1 cellular context compared by ENCODE assay signal in the genomic region with DNA sequence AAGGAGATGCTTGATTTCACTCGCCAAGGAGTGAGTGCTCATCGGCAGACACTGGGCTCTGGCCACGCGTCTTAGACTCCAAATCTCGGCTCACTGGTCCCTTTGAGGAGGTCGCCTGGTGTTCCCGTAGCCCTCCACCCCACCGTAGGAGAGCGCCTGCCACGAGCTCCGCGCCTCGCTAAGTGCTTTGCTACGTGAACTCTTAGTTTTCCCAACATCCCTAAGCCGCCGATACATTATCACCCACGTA.
TF ChIP-seq lines count a peak whose summit lies in the region.

No MANE protein-coding gene starts in this region.

TF ChIP-seq in HepG2, 621 proteins besides CTCF, POLR2A, EP300 and RAD21 (continued from another document):
- TF ChIP-seq, protein P1, sequence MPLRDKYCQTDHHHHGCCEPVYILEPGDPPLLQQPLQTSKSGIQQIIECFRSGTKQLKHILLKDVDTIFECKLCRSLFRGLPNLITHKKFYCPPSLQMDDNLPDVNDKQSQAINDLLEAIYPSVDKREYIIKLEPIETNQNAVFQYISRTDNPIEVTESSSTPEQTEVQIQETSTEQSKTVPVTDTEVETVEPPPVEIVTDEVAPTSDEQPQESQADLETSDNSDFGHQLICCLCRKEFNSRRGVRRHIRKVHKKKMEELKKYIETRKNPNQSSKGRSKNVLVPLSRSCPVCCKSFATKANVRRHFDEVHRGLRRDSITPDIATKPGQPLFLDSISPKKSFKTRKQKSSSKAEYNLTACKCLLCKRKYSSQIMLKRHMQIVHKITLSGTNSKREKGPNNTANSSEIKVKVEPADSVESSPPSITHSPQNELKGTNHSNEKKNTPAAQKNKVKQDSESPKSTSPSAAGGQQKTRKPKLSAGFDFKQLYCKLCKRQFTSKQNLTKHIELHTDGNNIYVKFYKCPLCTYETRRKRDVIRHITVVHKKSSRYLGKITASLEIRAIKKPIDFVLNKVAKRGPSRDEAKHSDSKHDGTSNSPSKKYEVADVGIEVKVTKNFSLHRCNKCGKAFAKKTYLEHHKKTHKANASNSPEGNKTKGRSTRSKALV (CRISPR knock-in tag; IDR thresholded peaks at IDR 0.05) = peak; percentile 26
- TF ChIP-seq ZZZ3 (CRISPR knock-in tag; IDR thresholded peaks at IDR 0.05; ENCODE audit: borderline replicate concordance) = no peak
- 0 out of 4 replicates have a peak, but pooled peaks of 1 of the 2 experiments have one; percentile 36 for TF ChIP-seq HMGXB4 (CRISPR knock-in tag; IDR thresholded peaks at IDR 0.05; ENCODE audit: borderline replicate concordance in 1 of 2, low read depth in 1 of 2)
- TF ChIP-seq, protein P2, sequence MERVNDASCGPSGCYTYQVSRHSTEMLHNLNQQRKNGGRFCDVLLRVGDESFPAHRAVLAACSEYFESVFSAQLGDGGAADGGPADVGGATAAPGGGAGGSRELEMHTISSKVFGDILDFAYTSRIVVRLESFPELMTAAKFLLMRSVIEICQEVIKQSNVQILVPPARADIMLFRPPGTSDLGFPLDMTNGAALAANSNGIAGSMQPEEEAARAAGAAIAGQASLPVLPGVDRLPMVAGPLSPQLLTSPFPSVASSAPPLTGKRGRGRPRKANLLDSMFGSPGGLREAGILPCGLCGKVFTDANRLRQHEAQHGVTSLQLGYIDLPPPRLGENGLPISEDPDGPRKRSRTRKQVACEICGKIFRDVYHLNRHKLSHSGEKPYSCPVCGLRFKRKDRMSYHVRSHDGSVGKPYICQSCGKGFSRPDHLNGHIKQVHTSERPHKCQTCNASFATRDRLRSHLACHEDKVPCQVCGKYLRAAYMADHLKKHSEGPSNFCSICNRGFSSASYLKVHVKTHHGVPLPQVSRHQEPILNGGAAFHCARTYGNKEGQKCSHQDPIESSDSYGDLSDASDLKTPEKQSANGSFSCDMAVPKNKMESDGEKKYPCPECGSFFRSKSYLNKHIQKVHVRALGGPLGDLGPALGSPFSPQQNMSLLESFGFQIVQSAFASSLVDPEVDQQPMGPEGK (CRISPR knock-in tag; IDR thresholded peaks at IDR 0.05) = 0 out of 2 replicates have a peak, but pooled peaks have one; percentile 2
- TF ChIP-seq, protein P3, sequence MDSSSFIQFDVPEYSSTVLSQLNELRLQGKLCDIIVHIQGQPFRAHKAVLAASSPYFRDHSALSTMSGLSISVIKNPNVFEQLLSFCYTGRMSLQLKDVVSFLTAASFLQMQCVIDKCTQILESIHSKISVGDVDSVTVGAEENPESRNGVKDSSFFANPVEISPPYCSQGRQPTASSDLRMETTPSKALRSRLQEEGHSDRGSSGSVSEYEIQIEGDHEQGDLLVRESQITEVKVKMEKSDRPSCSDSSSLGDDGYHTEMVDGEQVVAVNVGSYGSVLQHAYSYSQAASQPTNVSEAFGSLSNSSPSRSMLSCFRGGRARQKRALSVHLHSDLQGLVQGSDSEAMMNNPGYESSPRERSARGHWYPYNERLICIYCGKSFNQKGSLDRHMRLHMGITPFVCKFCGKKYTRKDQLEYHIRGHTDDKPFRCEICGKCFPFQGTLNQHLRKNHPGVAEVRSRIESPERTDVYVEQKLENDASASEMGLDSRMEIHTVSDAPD (CRISPR knock-in tag; IDR thresholded peaks at IDR 0.05) = no peak
- TF ChIP-seq ZNF777 (CRISPR knock-in tag; IDR thresholded peaks at IDR 0.05) = peak; percentile 80
TF ChIP-seq in HepG2: peak in this region for 5.
